ENCODE assay signal across 8 cellular contexts in the genomic region with DNA sequence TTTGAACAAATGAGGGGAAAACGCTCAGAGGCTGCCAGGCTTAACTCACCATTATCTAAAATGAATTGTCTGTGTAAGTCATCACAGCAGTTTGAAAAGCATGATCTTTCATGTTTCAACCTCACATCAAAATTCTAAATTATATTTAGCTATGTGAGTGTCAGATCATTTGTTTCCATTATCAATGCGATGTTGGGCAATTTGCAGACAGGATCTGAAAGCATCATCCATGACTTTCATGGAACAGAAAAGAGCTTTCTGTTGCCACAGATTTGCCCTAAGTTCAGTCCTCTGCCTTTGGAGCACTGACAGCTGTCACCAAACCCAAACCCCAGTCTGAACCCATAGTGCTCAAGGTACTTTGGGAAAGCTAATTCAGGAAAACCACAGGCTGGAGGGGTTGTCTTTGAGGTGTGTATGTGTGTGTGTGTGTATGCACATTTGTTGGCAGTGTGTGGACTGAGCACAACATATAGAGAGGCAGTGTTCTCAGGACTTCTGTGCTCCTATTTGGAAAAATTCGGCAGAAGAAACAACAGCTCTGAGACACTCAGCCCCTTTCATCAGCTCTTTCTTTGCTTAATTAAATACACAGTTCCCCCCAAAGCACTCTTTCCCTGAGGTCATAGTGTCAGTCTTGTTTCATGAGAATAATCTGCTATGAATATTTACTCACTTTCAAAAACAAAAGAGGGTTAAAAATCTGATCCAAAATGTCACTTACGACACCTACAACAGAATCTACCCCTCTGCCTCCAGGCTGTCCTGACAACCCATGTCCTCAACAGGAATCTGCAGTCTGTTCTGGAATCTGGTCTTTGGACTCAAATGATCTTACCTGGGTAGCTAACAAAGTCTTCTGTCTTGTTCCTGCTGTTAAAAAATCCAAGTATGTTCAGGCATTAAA.
DNase-seq lines count a peak whose midpoint lies in the region; ATAC-seq and TF ChIP-seq lines count a peak whose summit lies in the region.

No MANE protein-coding gene starts in this region.

- H3K36me3 ChIP-seq in CD8-positive, alpha-beta T cell (ENCODE audit: insufficient read depth, low read length): peaks cover 13% of the 10 kb centered on the region

- H3K4me1 ChIP-seq in CD8-positive, alpha-beta T cell (ENCODE audit: insufficient read depth, low read length): peaks cover 26% of the 10 kb centered on the region

- POLR2A ChIA-PET in CD8-positive, alpha-beta T cell (lab: Charles Lee): interaction anchor here (0.7 to 1.3 kb wide), 2 partner anchors 8 to 191 kb away, joined by 3 to 6 read pairs; no protein-coding TSS in a partner anchor

- no peak for DNase-seq in T-helper 2 cell treated with Interferon-gamma antibody and Interleukin-4, amounts not matched to agents 5 μg/mL and 100 μg/mL, for 36 hours (ENCODE audit: low spot score)
- DNase-seq in T-helper 2 cell (no peak), T-helper 17 cell (no peak), kidney tubule cell (ENCODE audit: low spot score) (peak; percentile 73), GM19238 (ENCODE audit: insufficient read length, low spot score) (no peak)
- DNase-seq in CD8-positive, alpha-beta T cell: no peak

- no peak for TF ChIP-seq CTCF in CD8-positive, alpha-beta T cell (IDR thresholded peaks at IDR 0.05)

- CTCF ChIA-PET in CD8-positive, alpha-beta T cell (lab: Charles Lee): interaction anchor here (0.7 to 3.4 kb wide), 6 partner anchors 11 to 147 kb away, joined by 3 to 13 read pairs (median 4); no protein-coding TSS in a partner anchor

- no peak overlapping the region for H3K27ac ChIP-seq in CD8-positive, alpha-beta T cell (ENCODE audit: low read depth, low read length)

- H3K4me3 Mint-ChIP-seq in T-helper 2 cell treated with Interferon-gamma antibody and Interleukin-4, amounts not matched to agents 5 μg/mL and 100 μg/mL, for 36 hours: peak overlapping the region; percentile 7
- H3K4me3 Mint-ChIP-seq in T-helper 17 cell: peak overlapping the region; percentile 25
- H3K4me3 Mint-ChIP-seq in stimulated activated memory B cell treated with anti-CD40 and anti-IgM and Interleukin-4, amounts not matched to agents 10 μg/mL and 1 μg/mL and 100 μg/mL, for 72 hours: no peak overlapping the region
- no peak overlapping the region for H3K4me3 Mint-ChIP-seq in CD8-positive, alpha-beta T cell

- no peaks in the 10 kb centered on the region for H3K9me3 ChIP-seq in T-helper 17 cell (ENCODE audit: control insufficient read depth, low read length, poor library complexity, severe bottlenecking)
- no peaks in the 10 kb centered on the region for H3K9me3 ChIP-seq in CD8-positive, alpha-beta T cell (ENCODE audit: low read length)

- intact Hi-C loops in CD8-positive, alpha-beta T cell (cut with DNase I, micrococcal nuclease): no loop called here

- H3K9me3 Mint-ChIP-seq in T-helper 2 cell treated with Interferon-gamma antibody and Interleukin-4, amounts not matched to agents 5 μg/mL and 100 μg/mL, for 36 hours: no peaks in the 10 kb centered on the region
- no peaks in the 10 kb centered on the region for H3K9me3 Mint-ChIP-seq in stimulated activated memory B cell treated with anti-CD40 and anti-IgM and Interleukin-4, amounts not matched to agents 10 μg/mL and 1 μg/mL and 100 μg/mL, for 72 hours
- H3K9me3 Mint-ChIP-seq in CD8-positive, alpha-beta T cell: no peaks in the 10 kb centered on the region

- H3K4me1 Mint-ChIP-seq in T-helper 2 cell treated with Interferon-gamma antibody and Interleukin-4, amounts not matched to agents 5 μg/mL and 100 μg/mL, for 36 hours (ENCODE audit: low read depth): peaks cover 69% of the 10 kb centered on the region
- H3K4me1 Mint-ChIP-seq in T-helper 17 cell: peaks cover 75% of the 10 kb centered on the region
- H3K4me1 Mint-ChIP-seq in stimulated activated memory B cell treated with anti-CD40 and anti-IgM and Interleukin-4, amounts not matched to agents 10 μg/mL and 1 μg/mL and 100 μg/mL, for 72 hours: peaks cover 60% of the 10 kb centered on the region
- H3K4me1 Mint-ChIP-seq in CD8-positive, alpha-beta T cell (ENCODE audit: low read depth): peaks cover 82% of the 10 kb centered on the region

- H3K27me3 Mint-ChIP-seq in T-helper 2 cell treated with Interferon-gamma antibody and Interleukin-4, amounts not matched to agents 5 μg/mL and 100 μg/mL, for 36 hours (ENCODE audit: low read depth): no peaks in the 10 kb centered on the region
- H3K27me3 Mint-ChIP-seq in T-helper 17 cell: no peaks in the 10 kb centered on the region
- H3K27me3 Mint-ChIP-seq in stimulated activated memory B cell treated with anti-CD40 and anti-IgM and Interleukin-4, amounts not matched to agents 10 μg/mL and 1 μg/mL and 100 μg/mL, for 72 hours: no peaks in the 10 kb centered on the region
- no peaks in the 10 kb centered on the region for H3K27me3 Mint-ChIP-seq in CD8-positive, alpha-beta T cell (ENCODE audit: low read depth)

- H3K36me3 Mint-ChIP-seq in T-helper 2 cell treated with Interferon-gamma antibody and Interleukin-4, amounts not matched to agents 5 μg/mL and 100 μg/mL, for 36 hours (ENCODE audit: low read depth): peaks cover 68% of the 10 kb centered on the region
- H3K36me3 Mint-ChIP-seq in T-helper 17 cell (ENCODE audit: low read depth): peaks cover 8% of the 10 kb centered on the region
- peaks cover 29% of the 10 kb centered on the region for H3K36me3 Mint-ChIP-seq in stimulated activated memory B cell treated with anti-CD40 and anti-IgM and Interleukin-4, amounts not matched to agents 10 μg/mL and 1 μg/mL and 100 μg/mL, for 72 hours
- H3K36me3 Mint-ChIP-seq in CD8-positive, alpha-beta T cell: peaks cover 58% of the 10 kb centered on the region

- no peak overlapping the region for H3K4me3 ChIP-seq in CD8-positive, alpha-beta T cell (ENCODE audit: low read depth, low read length)

- H3K27me3 ChIP-seq in CD8-positive, alpha-beta T cell (ENCODE audit: insufficient read depth, low read length): no peaks in the 10 kb centered on the region

- H3K27ac Mint-ChIP-seq in T-helper 2 cell treated with Interferon-gamma antibody and Interleukin-4, amounts not matched to agents 5 μg/mL and 100 μg/mL, for 36 hours: peak overlapping the region; percentile 49
- H3K27ac Mint-ChIP-seq in T-helper 17 cell: no peak overlapping the region
- H3K27ac Mint-ChIP-seq in stimulated activated memory B cell treated with anti-CD40 and anti-IgM and Interleukin-4, amounts not matched to agents 10 μg/mL and 1 μg/mL and 100 μg/mL, for 72 hours: peak overlapping the region; percentile 24
- no peak overlapping the region for H3K27ac Mint-ChIP-seq in CD8-positive, alpha-beta T cell

- ATAC-seq in T-helper 17 cell (no peak), GM19351 (IDR thresholded peaks at IDR 0.05; ENCODE audit: unreplicated experiment) (no peak)
- no peak for ATAC-seq in stimulated activated memory B cell treated with anti-CD40 and anti-IgM and Interleukin-4, amounts not matched to agents 10 μg/mL and 1 μg/mL and 100 μg/mL, for 72 hours
- no peak for ATAC-seq in CD8-positive, alpha-beta T cell

Comparison
In these comparisons a context has a peak if more than half of its experiments do, and no peak if none do; other contexts are left out.
1. H3K27ac Mint-ChIP-seq: peak in T-helper 2 cell treated with Interferon-gamma antibody and Interleukin-4, amounts not matched to agents 5 μg/mL and 100 μg/mL, for 36 hours (single experiment) and stimulated activated memory B cell treated with anti-CD40 and anti-IgM and Interleukin-4, amounts not matched to agents 10 μg/mL and 1 μg/mL and 100 μg/mL, for 72 hours (single experiment); none in T-helper 17 cell (single experiment) and CD8-positive, alpha-beta T cell (single experiment).
2. H3K4me3 Mint-ChIP-seq: peak in T-helper 2 cell treated with Interferon-gamma antibody and Interleukin-4, amounts not matched to agents 5 μg/mL and 100 μg/mL, for 36 hours (single experiment) and T-helper 17 cell (single experiment); none in stimulated activated memory B cell treated with anti-CD40 and anti-IgM and Interleukin-4, amounts not matched to agents 10 μg/mL and 1 μg/mL and 100 μg/mL, for 72 hours (single experiment) and CD8-positive, alpha-beta T cell (single experiment).